ENCODE assay signal across 3 cellular contexts in genomic region chr12:109594566-109595317, GRCh38.
A peak's percentile ranks its signal among the peaks of the same experiment; 100 is the strongest.
TF ChIP-seq lines count a peak whose summit lies in the region.

No MANE protein-coding gene starts in this region.

TF ChIP-seq in K562, 482 proteins besides CTCF, POLR2A, EP300 and RAD21:
- TF ChIP-seq POLR2G (IDR thresholded peaks at IDR 0.05; ENCODE audit: low read depth, low read length) = peak; percentile 60
- TF ChIP-seq PTRF (tag; IDR thresholded peaks at IDR 0.05) = no peak
- peak; percentile 40 for TF ChIP-seq USF1 (CRISPR knock-in tag; IDR thresholded peaks at IDR 0.05)

TF ChIP-seq in HepG2, 621 proteins besides CTCF, POLR2A, EP300 and RAD21:
- TF ChIP-seq ZNF275 (CRISPR knock-in tag; IDR thresholded peaks at IDR 0.05; ENCODE audit: borderline replicate concordance) = no peak
- TF ChIP-seq ZGPAT (CRISPR knock-in tag; IDR thresholded peaks at IDR 0.05) = no peak
- TF ChIP-seq AGO2 (optimal IDR thresholded peaks at IDR 0.05; ENCODE audit: low read depth, low read length) = peak; percentile 20
- TF ChIP-seq MED13 (CRISPR knock-in tag; IDR thresholded peaks at IDR 0.05) = no peak

TF ChIP-seq in SK-N-SH, 30 proteins besides CTCF, POLR2A, EP300 and RAD21:
- TF ChIP-seq USF1 (IDR thresholded peaks at IDR 0.05; ENCODE audit: borderline replicate concordance, low read depth) (no peak), YY1 (IDR thresholded peaks at IDR 0.05; ENCODE audit: low read depth) (no peak), PBX3 (IDR thresholded peaks at IDR 0.05) (no peak), ELF1 (IDR thresholded peaks at IDR 0.05) (no peak), SIN3A (IDR thresholded peaks at IDR 0.05; ENCODE audit: borderline replicate concordance, low read depth, low read length) (no peak), TEAD4 (IDR thresholded peaks at IDR 0.05; ENCODE audit: borderline replicate concordance, insufficient read depth) (no peak), RXRA (IDR thresholded peaks at IDR 0.05; ENCODE audit: borderline replicate concordance, low read depth) (no peak), NRF1 (IDR thresholded peaks at IDR 0.05; ENCODE audit: low read depth, low read length) (no peak), REST (IDR thresholded peaks at IDR 0.05; ENCODE audit: low read depth, low read length) (no peak), GATA2 (CRISPR knock-in tag; IDR thresholded peaks at IDR 0.05) (no peak), RFX5 (IDR thresholded peaks at IDR 0.05; ENCODE audit: low read length) (no peak)
